In the genomic region with DNA sequence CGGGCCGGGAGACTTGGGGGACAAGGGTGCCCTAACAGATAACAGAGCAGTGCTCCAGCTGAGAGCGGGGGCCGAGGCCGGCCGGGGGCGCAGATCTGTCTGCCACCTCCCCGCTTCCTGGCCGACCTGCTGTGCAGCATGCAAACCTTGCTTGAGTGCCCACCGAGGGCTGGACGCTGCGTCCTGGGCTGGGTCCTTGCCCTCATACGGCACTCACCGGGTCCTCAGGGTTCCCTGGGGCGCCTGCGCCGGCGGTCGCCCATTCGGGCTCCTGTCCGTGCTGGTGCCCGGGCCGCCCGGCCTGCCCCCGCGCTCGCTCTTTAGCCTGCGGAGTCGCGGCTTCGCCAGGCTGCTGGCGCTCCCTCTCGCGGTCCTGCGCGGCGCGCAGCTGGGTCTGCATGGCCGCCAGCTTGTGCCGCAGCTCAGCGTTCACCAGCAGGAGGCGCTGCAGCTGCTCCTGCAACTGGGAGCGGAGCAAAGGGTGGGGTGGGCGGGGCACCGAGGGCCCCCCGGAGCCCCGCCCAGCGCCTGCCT, we compare ENCODE assay signal across 8 cellular contexts. TPM values are rescaled to one million over a fixed set of nuclear protein-coding genes. Genes with fewer than 3 reads are reported as not detected.
A peak's percentile ranks its signal among the peaks of the same experiment; 100 is the strongest.
DNase-seq lines count a peak whose midpoint lies in the region; ATAC-seq and TF ChIP-seq lines count a peak whose summit lies in the region.

No MANE protein-coding gene starts in this region.

- ATAC-seq in GM21381 (IDR thresholded peaks at IDR 0.05; ENCODE audit: unreplicated experiment) = peak; percentile 62

- peak overlapping the region; percentile 62 for H3K4me3 Mint-ChIP-seq in activated naive CD4-positive, alpha-beta T cell treated with anti-CD3 and anti-CD28 coated beads for 36 hours
- H3K4me3 Mint-ChIP-seq in osteocyte (ENCODE audit: unreplicated experiment) = peak overlapping the region; percentile 44

- peaks cover 21% of the 10 kb centered on the region for H3K36me3 Mint-ChIP-seq in activated naive CD4-positive, alpha-beta T cell treated with anti-CD3 and anti-CD28 coated beads for 36 hours (ENCODE audit: low read depth)
- peaks cover 14% of the 10 kb centered on the region for H3K36me3 Mint-ChIP-seq in osteocyte (ENCODE audit: unreplicated experiment)

- intact Hi-C loops in activated naive CD4-positive, alpha-beta T cell treated with anti-CD3 and anti-CD28 coated beads for 36 hours (cut with micrococcal nuclease) = loop anchor here (1.0 to 5.0 kb wide), 4 partner anchors 36 to 179 kb away; partner anchors contain the start of genes PITPNA, PRPF8 and SMYD4
- intact Hi-C loops in testis (cut with DNase I; ENCODE audit: low total_unique reads) = loop anchor here (5.0 kb wide), 1 partner anchor 71 kb away; no protein-coding TSS in a partner anchor

- 0 to 3% methylated on average over 1 to 36 of the region's 48 CpGs for WGBS in testis, 2 donors

- CTCF ChIA-PET in activated naive CD4-positive, alpha-beta T cell treated with anti-CD3 and anti-CD28 coated beads for 36 hours (lab: Charles Lee) = interaction anchor here (0.5 to 2.9 kb wide), 12 partner anchors 10 to 194 kb away, joined by 3 to 13 read pairs (median 3); no protein-coding TSS in a partner anchor

- TF ChIP-seq CTCF in osteocyte (IDR thresholded peaks at IDR 0.05) (peak; percentile 90), testis (IDR thresholded peaks at IDR 0.05) (peak; percentile 85 to 96 (median 94))

- H3K4me1 Mint-ChIP-seq in activated naive CD4-positive, alpha-beta T cell treated with anti-CD3 and anti-CD28 coated beads for 36 hours (ENCODE audit: low read depth) = peaks cover 43% of the 10 kb centered on the region
- peaks cover 13% of the 10 kb centered on the region for H3K4me1 Mint-ChIP-seq in osteocyte (ENCODE audit: unreplicated experiment)

- no peaks in the 10 kb centered on the region for H3K9me3 Mint-ChIP-seq in activated naive CD4-positive, alpha-beta T cell treated with anti-CD3 and anti-CD28 coated beads for 36 hours
- H3K9me3 Mint-ChIP-seq in osteocyte (ENCODE audit: unreplicated experiment) = no peaks in the 10 kb centered on the region

- no peak for TF ChIP-seq POLR2A in testis (IDR thresholded peaks at IDR 0.05)

- DNase-seq in DMS 273 treated with DMSO at 0.1 percent for 48 hours (lab: John Stamatoyannopoulos, UW) (peak; percentile 41), HuH-7 (ENCODE audit: low spot score) (peak; percentile 83), SHP77 treated with DMSO at 0.1 percent for 48 hours (lab: John Stamatoyannopoulos, UW) (peak; percentile 76), globus pallidus (ENCODE audit: low spot score) (peak; percentile 96), osteocyte (ENCODE audit: extremely low spot score, unreplicated experiment) (peak; percentile 98), testis (peak; percentile 96)
- peak; percentile 94 for DNase-seq in activated naive CD4-positive, alpha-beta T cell treated with anti-CD3 and anti-CD28 coated beads for 36 hours

- no peaks in the 10 kb centered on the region for H3K27me3 Mint-ChIP-seq in activated naive CD4-positive, alpha-beta T cell treated with anti-CD3 and anti-CD28 coated beads for 36 hours (ENCODE audit: low read depth)
- no peaks in the 10 kb centered on the region for H3K27me3 Mint-ChIP-seq in osteocyte (ENCODE audit: unreplicated experiment)

- peak overlapping the region; percentile 70 to 72 for H3K4me3 ChIP-seq in testis

- no peak overlapping the region for H3K27ac Mint-ChIP-seq in activated naive CD4-positive, alpha-beta T cell treated with anti-CD3 and anti-CD28 coated beads for 36 hours
- H3K27ac Mint-ChIP-seq in osteocyte (ENCODE audit: unreplicated experiment) = no peak overlapping the region

- H3K4me1 ChIP-seq in testis = peaks cover 26% of the 10 kb centered on the region

- no peaks in the 10 kb centered on the region for H3K27me3 ChIP-seq in testis

- no peaks in the 10 kb centered on the region for H3K9me3 ChIP-seq in testis

- peak overlapping the region; percentile 70 to 74 for H3K27ac ChIP-seq in testis

- no peaks in the 10 kb centered on the region for H3K36me3 ChIP-seq in testis (ENCODE audit: low read depth, missing control alignments)

RNA-seq across cellular contexts. Expression of gene RILP, which starts 1.0 kb away (rescaled TPM):
- 1 to 10 TPM; 1.0 to 1.1 TPM for total RNA-seq in activated naive CD4-positive, alpha-beta T cell treated with anti-CD3 and anti-CD28 coated beads for 36 hours
- total RNA-seq in osteocyte = 1.2 and 2.6 TPM in 2 replicates
- total RNA-seq in testis = 10 to 100 TPM; 30.6 to 32.5 TPM
- polyA plus RNA-seq in testis (ENCODE audit: insufficient read depth, low read depth, low replicate concordance) = 8.4 TPM

RNA-seq across cellular contexts. Expression of gene SCARF1, which starts 3.1 kb away (rescaled TPM):
- under 1 TPM; 0.43 to 0.57 TPM for total RNA-seq in activated naive CD4-positive, alpha-beta T cell treated with anti-CD3 and anti-CD28 coated beads for 36 hours
- total RNA-seq in osteocyte = 0.21 and 0.64 TPM in 2 replicates
- 10 to 100 TPM in 1 of 2 donors, 1 to 10 TPM in 1; 9.3 to 11.6 TPM for total RNA-seq in testis
- polyA plus RNA-seq in testis (ENCODE audit: insufficient read depth, low read depth, low replicate concordance) = 4.7 TPM

RNA-seq across cellular contexts. Expression of gene SLC43A2, which starts 20.0 kb away (rescaled TPM):
- under 1 TPM; 0.12 to 0.14 TPM for total RNA-seq in activated naive CD4-positive, alpha-beta T cell treated with anti-CD3 and anti-CD28 coated beads for 36 hours
- 4.7 and 7.3 TPM in 2 replicates for total RNA-seq in osteocyte
- total RNA-seq in testis = 10 to 100 TPM; 12.4 to 15.7 TPM
- 11.7 TPM for polyA plus RNA-seq in testis (ENCODE audit: insufficient read depth, low read depth, low replicate concordance)

RNA-seq across cellular contexts. Expression of gene PRPF8, which starts 36.0 kb away (rescaled TPM):
- total RNA-seq in activated naive CD4-positive, alpha-beta T cell treated with anti-CD3 and anti-CD28 coated beads for 36 hours = 100 to 1,000 TPM; 458 to 479 TPM
- total RNA-seq in osteocyte (238 and 262 TPM in 2 replicates), testis (100 to 1,000 TPM; 307 to 325 TPM)
- polyA plus RNA-seq in testis (ENCODE audit: insufficient read depth, low read depth, low replicate concordance) = 315 TPM

Comparison
In these comparisons a context has a peak if more than half of its experiments do, and no peak if none do; other contexts are left out.
1. Peak in every context shown above with its lines: DNase-seq, ATAC-seq, H3K4me3 ChIP-seq and H3K27ac ChIP-seq.
2. DNase-seq: peak in every context shown above with its lines; median percentile 98 in osteocyte; 96 in globus pallidus; 96 in testis; 94 in activated naive CD4-positive, alpha-beta T cell treated with anti-CD3 and anti-CD28 coated beads for 36 hours; 83 in HuH-7; 76 in SHP77 treated with DMSO at 0.1 percent for 48 hours; 41 in DMS 273 treated with DMSO at 0.1 percent for 48 hours.